24 cellular contexts compared by ENCODE assay signal in genomic region chr14:90552465-90553297, GRCh38.
A peak's percentile ranks its signal among the peaks of the same experiment; 100 is the strongest.
DNase-seq lines count a peak whose midpoint lies in the region; ATAC-seq, FAIRE-seq and TF ChIP-seq lines count a peak whose summit lies in the region.
"Had no signal": no experiment of that assay in that cellular context is flagged by ENCODE, and none has a peak within 500 bp of the region (broad histone marks: within the 10 kb centered on the region; RNA-seq: fewer than 3 reads in every experiment).

No MANE protein-coding gene starts in this region.

- H4K20me1 ChIP-seq in H1 (replicated peaks in 1 of 2; ENCODE audit: control insufficient read depth in 1 of 2, insufficient read depth in 2 of 2, low read length in 2 of 2), result no peaks in the 10 kb centered on the region

- H3K79me1 ChIP-seq in H1 (ENCODE audit: low read depth, low read length), result no peaks in the 10 kb centered on the region

- TF ChIP-seq RAD21 in H1 (IDR thresholded peaks at IDR 0.05 in 1 of 2, conservative IDR thresholded peaks at IDR 0.05 in 1 of 2; ENCODE audit: low read depth in 2 of 2, low read length in 2 of 2), result no peak

- no peak overlapping the region for H3K4me2 ChIP-seq in H1 (ENCODE audit: insufficient read depth in 1 of 2, low read depth in 2 of 2, low read length in 2 of 2)

- no peak overlapping the region for H2AFZ ChIP-seq in H1 (ENCODE audit: low read length)

- POLR2A ChIA-PET in H1 (lab: Charles Lee; ENCODE audit: partially characterized antibody), result no interaction called here
- POLR2A ChIA-PET in RWPE1 (lab: Yijun Ruan, JAX; ENCODE audit: low non-redundant PET), result no interaction called here

- H3K9ac ChIP-seq in H1 (replicated peaks in 1 of 4; ENCODE audit: extremely low read depth in 1 of 4, low read depth in 3 of 4, low read length in 3 of 4) (no peak overlapping the region), rectal smooth muscle tissue (ENCODE audit: low read length) (no peak overlapping the region)

- no peak for FAIRE-seq in H1 (lab: Jason Lieb, UNC)
- FAIRE-seq: G401.6 had no signal

- no peak overlapping the region for H2BK120ac ChIP-seq in H1 (replicated peaks; ENCODE audit: low read depth, low read length)

- CTCF ChIA-PET in H1 (lab: Charles Lee; ENCODE audit: partially characterized antibody) (interaction anchor here (0.7 to 2.0 kb wide), 14 partner anchors 8 to 233 kb away, joined by 3 to 10 read pairs (median 4); no protein-coding TSS in a partner anchor), RWPE1 (lab: Yijun Ruan, JAX) (interaction anchor here (0.7 kb wide), 1 partner anchor 23 kb away, joined by 3 read pairs; no protein-coding TSS in a partner anchor)

- H4K8ac ChIP-seq in H1 (ENCODE audit: extremely low read depth, insufficient read depth, low read length), result no peak overlapping the region

- no peaks in the 10 kb centered on the region for H3K79me2 ChIP-seq in H1 (ENCODE audit: control insufficient read depth in 1 of 2, insufficient read depth in 2 of 2, low read length in 2 of 2)

- H3K9me3 ChIP-seq in H1 (ENCODE audit: insufficient read depth in 2 of 2, low read depth in 1 of 2, low read length in 1 of 2) (peaks cover 3 to 8% of the 10 kb centered on the region in 2 experiments; a peak in 2 of 4 replicates), aorta (ENCODE audit: control insufficient read depth, low read length) (no peaks in the 10 kb centered on the region), breast epithelium (no peaks in the 10 kb centered on the region)
- H3K9me3 ChIP-seq: prostate gland had no signal

- H2BK12ac ChIP-seq in H1 (ENCODE audit: low read depth, low read length), result no peak overlapping the region

- H2AK5ac ChIP-seq in H1 (ENCODE audit: low read depth, low read length), result 0 out of 2 replicates have a peak overlapping the region, but pooled peaks have one; percentile 82

- peaks cover 0 to 17% (median 14%) of the 10 kb centered on the region in 4 experiments; a peak in 6 of 7 replicates for H3K4me1 ChIP-seq in H1 (replicated peaks in 1 of 4; ENCODE audit: control insufficient read depth in 3 of 4, insufficient read depth in 4 of 4, low read length in 3 of 4)
- H3K4me1 ChIP-seq in rectal smooth muscle tissue (ENCODE audit: control insufficient read depth, insufficient read depth, low read length), result peaks cover 69% of the 10 kb centered on the region
- no peaks in the 10 kb centered on the region for H3K4me1 ChIP-seq in aorta (ENCODE audit: control insufficient read depth in 1 of 2, insufficient read depth in 2 of 2, low read length in 2 of 2)
- H3K4me1 ChIP-seq in breast epithelium, result no peaks in the 10 kb centered on the region

- H3K56ac ChIP-seq in H1 (replicated peaks; ENCODE audit: insufficient read length, low read depth, low read length), result no peak overlapping the region

- H2BK5ac ChIP-seq in H1 (ENCODE audit: low read depth, low read length), result 0 out of 2 replicates have a peak overlapping the region, but pooled peaks have one; percentile 16

- H2BK20ac ChIP-seq in H1 (ENCODE audit: low read length), result no peak overlapping the region

- TF ChIP-seq CTCF in H1 (IDR thresholded peaks at IDR 0.05; ENCODE audit: control extremely low read depth in 1 of 3, insufficient read depth in 1 of 3, low read depth in 1 of 3, low read length in 3 of 3), result no peak
- TF ChIP-seq CTCF in breast epithelium (IDR thresholded peaks at IDR 0.05), result no peak
- TF ChIP-seq CTCF in RWPE1 (conservative IDR thresholded peaks at IDR 0.05; ENCODE audit: low read depth), result no peak

- no peak overlapping the region for H4K5ac ChIP-seq in H1 (ENCODE audit: insufficient read length, low read depth, low read length)

- TF ChIP-seq EP300 in H1 (IDR thresholded peaks at IDR 0.05; ENCODE audit: borderline replicate concordance in 1 of 2, low read depth in 2 of 2, low read length in 2 of 2), result no peak

- H3K36me3 ChIP-seq in H1 (ENCODE audit: control insufficient read depth in 2 of 4, insufficient read depth in 4 of 4, low read length in 3 of 4) (no peaks in the 10 kb centered on the region), rectal smooth muscle tissue (ENCODE audit: control insufficient read depth, insufficient read depth, low read length) (no peaks in the 10 kb centered on the region), aorta (ENCODE audit: control insufficient read depth in 1 of 2, insufficient read depth in 2 of 2, low read length in 1 of 2) (no peaks in the 10 kb centered on the region), breast epithelium (no peaks in the 10 kb centered on the region)
- H3K36me3 ChIP-seq: brain microvascular endothelial cell, prostate gland had no signal

- no peak overlapping the region for H3K14ac ChIP-seq in H1 (ENCODE audit: insufficient read length)

- H4K91ac ChIP-seq in H1 (replicated peaks; ENCODE audit: insufficient read length, low read length), result no peak overlapping the region

- peak overlapping the region; percentile 97 for H3K27ac ChIP-seq in angular gyrus (ENCODE audit: low read depth, low read length)
- no peak overlapping the region for H3K27ac ChIP-seq in H1 (ENCODE audit: low read depth, low read length)
- H3K27ac ChIP-seq in rectal smooth muscle tissue (ENCODE audit: low read depth, low read length), result peak overlapping the region; percentile 89
- peak overlapping the region in 1 of 2 donors; percentile 74 for H3K27ac ChIP-seq in aorta (ENCODE audit: low read depth in 1 of 2, low read length in 2 of 2)
- no peak overlapping the region for H3K27ac ChIP-seq in breast epithelium
- H3K27ac ChIP-seq in RWPE1, result no peak overlapping the region
- H3K27ac ChIP-seq: brain microvascular endothelial cell, epithelial cell of prostate had no signal

- intact Hi-C loops in aorta (cut with DNase I) (no loop called here), breast epithelium (cut with DNase I; ENCODE audit: low total_unique reads) (no loop called here)

- no peak overlapping the region for H3K23ac ChIP-seq in H1 (ENCODE audit: insufficient read length)

- WGBS in H1 (ENCODE audit: extremely low coverage in 1 of 2, insufficient coverage in 1 of 2, insufficient read length in 1 of 2, insufficient replicate concordance in 2 of 2, low coverage in 1 of 2, low lambda C conversion rate in 2 of 2, missing lambda C conversion rate in 1 of 2), 2 experiments, result 91% methylated on average over 15 of the region's 17 CpGs; no CpG with 5 or more reads in 1 of the 2 experiments
- 93 to 94% methylated on average over 17 of the region's 17 CpGs for WGBS in aorta, 2 donors

- H3K4ac ChIP-seq in H1 (replicated peaks; ENCODE audit: insufficient read length, low read depth, low read length), result no peak overlapping the region

- H2BK15ac ChIP-seq in H1 (ENCODE audit: low read length), result no peak overlapping the region

- TF ChIP-seq POLR2A in H1 (IDR thresholded peaks at IDR 0.05; ENCODE audit: control extremely low read depth in 1 of 2, low read depth in 2 of 2, low read length in 2 of 2), result no peak
- no peak for TF ChIP-seq POLR2A in breast epithelium (IDR thresholded peaks at IDR 0.05)

- H3K4me3 ChIP-seq in H1 (ENCODE audit: extremely low read depth in 1 of 4, insufficient read depth in 2 of 4, low read depth in 3 of 4, low read length in 4 of 4) (no peak overlapping the region), rectal smooth muscle tissue (ENCODE audit: low read length) (no peak overlapping the region), aorta (ENCODE audit: low read length in 2 of 2) (no peak overlapping the region), breast epithelium (no peak overlapping the region)
- H3K4me3 ChIP-seq: prostate gland had no signal

- DNase-seq in H1 (ENCODE audit: low read depth in 1 of 2, low spot score in 2 of 2) (no peak), aorta (peak; percentile 32 to 49), breast epithelium (ENCODE audit: low spot score in 2 of 2) (no peak), Kasumi-1 (lab: John Stamatoyannopoulos, UW) (no peak), RWPE1 (ENCODE audit: low spot score) (no peak)
- DNase-seq: activated CD4-positive, alpha-beta memory T cell treated with anti-CD3 and anti-CD28 coated beads, Interleukin-2, amount 10 ng/mL, durations not matched to agents 7 days and 5 days; activated CD8-positive, alpha-beta memory T cell treated with anti-CD3 and anti-CD28 coated beads, Interleukin-2, amount 50 U/mL, for 4 hours; activated naive CD4-positive, alpha-beta T cell treated with Interleukin-2 at 50 U/mL for 16 hours; brain microvascular endothelial cell; effector memory CD4-positive, alpha-beta T cell; Karpas-422; mesenchymal stem cell; MV-4-11; NCI-H1436; NCI-H2081; NCI-H526 had no signal

- H3K23me2 ChIP-seq in H1 (ENCODE audit: low read depth, low read length), result no peaks in the 10 kb centered on the region

- H3K18ac ChIP-seq in H1 (ENCODE audit: extremely low read depth, low read length), result peak overlapping the region; percentile 24; the same call in 1 of the 2 replicates

- H3K27me3 ChIP-seq in H1 (replicated peaks in 1 of 4; ENCODE audit: control insufficient read depth in 3 of 4, extremely low read depth in 1 of 4, insufficient read depth in 3 of 4, low read length in 3 of 4) (no peaks in the 10 kb centered on the region; a peak in 1 of 7 replicates), rectal smooth muscle tissue (ENCODE audit: control insufficient read depth, insufficient read depth, low read length) (no peaks in the 10 kb centered on the region), aorta (ENCODE audit: control insufficient read depth in 1 of 2, insufficient read depth in 2 of 2, low read length in 1 of 2) (no peaks in the 10 kb centered on the region), breast epithelium (no peaks in the 10 kb centered on the region)
- H3K27me3 ChIP-seq: brain microvascular endothelial cell had no signal

- ATAC-seq in aorta (ENCODE audit: low FRiP score), result no peak
- ATAC-seq: HCT116; Right ventricle myocardium inferior; stimulated activated memory B cell treated with anti-CD40 and anti-IgM and Interleukin-4, amounts not matched to agents 10 μg/mL and 1 μg/mL and 100 μg/mL, for 72 hours had no signal

TF ChIP-seq in H1, 55 proteins besides CTCF, POLR2A, EP300 and RAD21 (continues in another document):
- no peak for TF ChIP-seq HDAC6 (IDR thresholded peaks at IDR 0.05; ENCODE audit: low read depth, low read length)

Comparison
In these comparisons a context has a peak if more than half of its experiments do, and no peak if none do; other contexts are left out.
1. H3K27ac ChIP-seq: peak in angular gyrus (single experiment) and rectal smooth muscle tissue (single experiment); none in H1 (single experiment), breast epithelium (0 of 2) and RWPE1 (single experiment).
2. DNase-seq: peak in aorta (2 of 2); none in H1 (0 of 2), breast epithelium (0 of 2), Kasumi-1 (0 of 2) and RWPE1 (single experiment).